ENCODE assay signal across 1 cellular context in the genomic region with DNA sequence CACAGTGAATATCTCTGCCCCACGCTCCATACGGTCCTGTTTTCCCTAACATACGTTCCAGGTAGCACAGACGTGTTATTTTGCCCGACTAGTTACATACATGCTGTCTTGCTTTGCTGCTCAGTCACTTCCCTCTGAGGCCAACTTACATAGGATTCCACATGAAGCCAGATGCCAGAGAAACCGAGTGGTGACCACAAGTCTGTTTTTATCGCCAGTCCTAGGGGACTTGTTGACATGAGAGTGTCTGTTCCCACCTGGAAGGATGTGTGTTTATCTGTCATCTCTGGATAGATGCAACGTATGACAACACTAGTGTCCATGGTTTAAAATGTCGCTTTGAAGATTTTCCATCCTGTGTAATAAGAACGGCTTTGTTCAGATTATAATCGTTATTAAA.
TF ChIP-seq lines count a peak whose summit lies in the region.

No MANE protein-coding gene starts in this region.

TF ChIP-seq in SK-N-SH, 30 proteins besides CTCF, POLR2A, EP300 and RAD21 (continued from another document):
- TF ChIP-seq RXRA (IDR thresholded peaks at IDR 0.05; ENCODE audit: borderline replicate concordance, low read depth) (no peak), TAF1 (IDR thresholded peaks at IDR 0.05; ENCODE audit: borderline replicate concordance, low read depth, low read length) (no peak), POLR2AphosphoS5 (IDR thresholded peaks at IDR 0.05; ENCODE audit: low read depth, low read length) (no peak)
TF ChIP-seq in SK-N-SH: peak in this region for 0.
